Comparison of ENCODE assay signal across 8 cellular contexts in genomic region chr4:40254961-40255721, GRCh38. TPM values are rescaled to one million over a fixed set of nuclear protein-coding genes. Genes with fewer than 3 reads are reported as not detected.
A peak's percentile ranks its signal among the peaks of the same experiment; 100 is the strongest.
DNase-seq lines count a peak whose midpoint lies in the region; ATAC-seq, FAIRE-seq and TF ChIP-seq lines count a peak whose summit lies in the region.

No MANE protein-coding gene starts in this region.

- DNase-seq in activated CD4-positive, alpha-beta T cell treated with anti-CD3 and anti-CD28 coated beads for 36 hours = peak; percentile 57
- no peak for DNase-seq in activated CD4-positive, alpha-beta T cell treated with anti-CD3 and anti-CD28 coated beads for 4 hours
- DNase-seq in T1000 (lab: John Stamatoyannopoulos, UW) (peak; percentile 43), fibroblast of lung (ENCODE audit: low read depth in 2 of 2) (peak; percentile 73 to 81), small intestine (peak; percentile 55), body of pancreas (no peak)

- H3K4me3 Mint-ChIP-seq in activated CD4-positive, alpha-beta T cell treated with anti-CD3 and anti-CD28 coated beads for 36 hours = peak overlapping the region; percentile 6

- WGBS in small intestine, 3 donors = 55 to 70% (median 64%) methylated on average over 8 of the region's 8 CpGs
- 66 to 71% methylated on average over 8 of the region's 8 CpGs for whole genome bisulfite sequencing in body of pancreas, 2 donors

- TF ChIP-seq CTCF in fibroblast of lung (conservative IDR thresholded peaks at IDR 0.05 in 1 of 2, IDR thresholded peaks at IDR 0.05 in 1 of 2; ENCODE audit: low read depth in 1 of 2, low read length in 2 of 2) (no peak), body of pancreas (IDR thresholded peaks at IDR 0.05) (no peak)

- POLR2A ChIA-PET in activated CD4-positive, alpha-beta T cell treated with anti-CD3 and anti-CD28 coated beads for 36 hours (lab: Charles Lee) = interaction anchor here (1.3 kb wide), 1 partner anchor 55 kb away, joined by 4 read pairs; no protein-coding TSS in a partner anchor

- H3K27ac ChIP-seq in fibroblast of lung (ENCODE audit: insufficient read depth, low read length) (peak overlapping the region; percentile 5), small intestine (ENCODE audit: low read depth in 1 of 2, low read length in 1 of 2) (peak overlapping the region in 1 of 2 donors; percentile 48), body of pancreas (no peak overlapping the region)

- FAIRE-seq in small intestine (lab: Jason Lieb, UNC) = no peak

- no peak overlapping the region for H3K4me2 ChIP-seq in fibroblast of lung (ENCODE audit: extremely low read depth, insufficient read depth, low read length)

- H3K9me3 ChIP-seq in fibroblast of lung (ENCODE audit: control insufficient read depth, insufficient read depth, low read depth, low read length) (no peaks in the 10 kb centered on the region), small intestine (ENCODE audit: control insufficient read depth, low read depth) (no peaks in the 10 kb centered on the region), body of pancreas (no peaks in the 10 kb centered on the region)

- intact Hi-C loops in activated CD4-positive, alpha-beta T cell treated with anti-CD3 and anti-CD28 coated beads for 36 hours (cut with DNase I, micrococcal nuclease) = loop anchor here (1.0 to 2.0 kb wide), 6 partner anchors 27 to 62 kb away; no protein-coding TSS in a partner anchor
- intact Hi-C loops in body of pancreas (cut with DNase I) = no loop called here

- H3K27me3 Mint-ChIP-seq in activated CD4-positive, alpha-beta T cell treated with anti-CD3 and anti-CD28 coated beads for 36 hours = no peaks in the 10 kb centered on the region

- H3K79me2 ChIP-seq in fibroblast of lung (ENCODE audit: control insufficient read depth, insufficient read depth, low read length) = no peaks in the 10 kb centered on the region

- H4K20me1 ChIP-seq in fibroblast of lung (ENCODE audit: control insufficient read depth, extremely low read depth, insufficient read depth, low read length) = no peaks in the 10 kb centered on the region

- H3K9me3 Mint-ChIP-seq in activated CD4-positive, alpha-beta T cell treated with anti-CD3 and anti-CD28 coated beads for 36 hours (ENCODE audit: low read depth) = no peaks in the 10 kb centered on the region

- TF ChIP-seq POLR2A in body of pancreas (IDR thresholded peaks at IDR 0.05) = no peak

- peaks cover 4% of the 10 kb centered on the region for H3K36me3 Mint-ChIP-seq in activated CD4-positive, alpha-beta T cell treated with anti-CD3 and anti-CD28 coated beads for 36 hours (ENCODE audit: low read depth)

- CTCF ChIA-PET in activated CD4-positive, alpha-beta T cell treated with anti-CD3 and anti-CD28 coated beads for 36 hours (lab: Charles Lee) = interaction anchor here (1.1 kb wide), 2 partner anchors 53 to 70 kb away, joined by 5 read pairs; no protein-coding TSS in a partner anchor

- H3K4me1 Mint-ChIP-seq in activated CD4-positive, alpha-beta T cell treated with anti-CD3 and anti-CD28 coated beads for 36 hours = peaks cover 78% of the 10 kb centered on the region

- H3K4me3 ChIP-seq in fibroblast of lung (replicated peaks in 1 of 4; ENCODE audit: control extremely low read depth in 1 of 4, insufficient read depth in 1 of 4, low read depth in 3 of 4, low read length in 4 of 4) (no peak overlapping the region), small intestine (ENCODE audit: low read depth in 1 of 2, low read length in 2 of 2) (no peak overlapping the region), body of pancreas (no peak overlapping the region)

- no peak overlapping the region for H2AFZ ChIP-seq in fibroblast of lung (ENCODE audit: low read length)

- peak overlapping the region; percentile 44 for H3K27ac Mint-ChIP-seq in activated CD4-positive, alpha-beta T cell treated with anti-CD3 and anti-CD28 coated beads for 36 hours

- peak; percentile 55 for ATAC-seq in activated CD4-positive, alpha-beta T cell treated with anti-CD3 and anti-CD28 coated beads for 36 hours
- ATAC-seq in body of pancreas = no peak
- no peak for ATAC-seq in GM19397 (IDR thresholded peaks at IDR 0.05; ENCODE audit: unreplicated experiment)
- no peak for ATAC-seq in GM18861 (IDR thresholded peaks at IDR 0.05; ENCODE audit: unreplicated experiment)

- H3K9ac ChIP-seq in fibroblast of lung (ENCODE audit: insufficient read depth, low read length) = no peak overlapping the region

- H3K4me1 ChIP-seq in fibroblast of lung (ENCODE audit: control insufficient read depth, extremely low read depth, insufficient read depth, low read length) (peaks cover 4% of the 10 kb centered on the region), small intestine (ENCODE audit: control insufficient read depth in 2 of 2, insufficient read depth in 1 of 2, low read depth in 1 of 2, low read length in 1 of 2) (peaks cover 0 to 10% of the 10 kb centered on the region in 2 donors), body of pancreas (no peaks in the 10 kb centered on the region)

- H3K36me3 ChIP-seq in fibroblast of lung (ENCODE audit: control insufficient read depth, insufficient read depth, low read length) = no peaks in the 10 kb centered on the region
- H3K36me3 ChIP-seq in small intestine (ENCODE audit: control insufficient read depth in 2 of 2, insufficient read depth in 2 of 2, low read length in 2 of 2) = no peaks in the 10 kb centered on the region
- no peaks in the 10 kb centered on the region for H3K36me3 ChIP-seq in body of pancreas (replicated peaks in 1 of 2; ENCODE audit: insufficient read depth in 1 of 2, low read depth in 2 of 2)

- H3K27me3 ChIP-seq in fibroblast of lung (ENCODE audit: control insufficient read depth, insufficient read depth, low read length) = no peaks in the 10 kb centered on the region
- H3K27me3 ChIP-seq in small intestine (ENCODE audit: control insufficient read depth in 2 of 2, insufficient read depth in 2 of 2, low read length in 2 of 2) = no peaks in the 10 kb centered on the region
- H3K27me3 ChIP-seq in body of pancreas = no peaks in the 10 kb centered on the region

RNA-seq across cellular contexts. Expression of gene RHOH, which starts 58.3 kb away (rescaled TPM):
- total RNA-seq in activated CD4-positive, alpha-beta T cell treated with anti-CD3 and anti-CD28 coated beads for 36 hours = 10 to 100 TPM; 74.7 to 83.6 TPM
- not detected in 2 replicates for total RNA-seq in fibroblast of lung
- 0.02 TPM in 1 of 2 replicates, not detected in the other for polyA plus RNA-seq in fibroblast of lung
- polyA plus RNA-seq in fibroblast of lung (2012) = not detected in 2 replicates
- not detected in 2 replicates for polyA minus RNA-seq in fibroblast of lung (ENCODE audit: low replicate concordance)
- polyA plus RNA-seq in small intestine = 10 to 100 TPM in 1 of 3 donors, 1 to 10 TPM in 2; 3.6 to 11.6 (median 3.8) TPM
- total RNA-seq in body of pancreas = 1 to 10 TPM; 2.9 to 7.9 TPM

Comparison
In these comparisons a context has a peak if more than half of its experiments do, and no peak if none do; other contexts are left out.
1. DNase-seq: peak in activated CD4-positive, alpha-beta T cell treated with anti-CD3 and anti-CD28 coated beads for 36 hours (single experiment), T1000 (single experiment), fibroblast of lung (2 of 2) and small intestine (single experiment); none in activated CD4-positive, alpha-beta T cell treated with anti-CD3 and anti-CD28 coated beads for 4 hours (0 of 2) and body of pancreas (0 of 4).
2. RNA of gene RHOH, which starts 58.3 kb away (total RNA-seq): 74.7 to 83.6 TPM in activated CD4-positive, alpha-beta T cell treated with anti-CD3 and anti-CD28 coated beads for 36 hours; 2.9 to 7.9 TPM in body of pancreas and not detected in fibroblast of lung; every median in the first group is over 4 times any median in the second.